In genomic region chr4:3787489-3788365, GRCh38 we compare ENCODE assay signal across 17 cellular contexts. TPM values are rescaled to one million over a fixed set of nuclear protein-coding genes. Genes with fewer than 3 reads are reported as not detected.
DNase-seq lines count a peak whose midpoint lies in the region; ATAC-seq, FAIRE-seq and TF ChIP-seq lines count a peak whose summit lies in the region.
"Had no signal": no experiment of that assay in that cellular context is flagged by ENCODE, and none has a peak within 500 bp of the region (broad histone marks: within the 10 kb centered on the region; RNA-seq: fewer than 3 reads in every experiment).

No MANE protein-coding gene starts in this region.

- H3K27me3 Mint-ChIP-seq in stimulated activated memory B cell treated with anti-CD40 and anti-IgM and Interleukin-4, amounts not matched to agents 10 μg/mL and 1 μg/mL and 100 μg/mL, for 72 hours, result peaks cover 78% of the 10 kb centered on the region

- peak overlapping the region; percentile 59; the same call in 1 of the 2 replicates for H3K27ac ChIP-seq in VCaP
- H3K27ac ChIP-seq: A549, HL-60 had no signal

- no peaks in the 10 kb centered on the region for H3K4me1 Mint-ChIP-seq in stimulated activated memory B cell treated with anti-CD40 and anti-IgM and Interleukin-4, amounts not matched to agents 10 μg/mL and 1 μg/mL and 100 μg/mL, for 72 hours
- H3K4me1 Mint-ChIP-seq: CD14-positive monocyte had no signal

- TF ChIP-seq CTCF in VCaP (conservative IDR thresholded peaks at IDR 0.05), result no peak

- no peak overlapping the region for H3K4me3 Mint-ChIP-seq in stimulated activated memory B cell treated with anti-CD40 and anti-IgM and Interleukin-4, amounts not matched to agents 10 μg/mL and 1 μg/mL and 100 μg/mL, for 72 hours
- H3K4me3 Mint-ChIP-seq: CD14-positive monocyte; CD8-positive, alpha-beta T cell; GM23338 had no signal

- no peak for TF ChIP-seq POLR2A in GM12892 (IDR thresholded peaks at IDR 0.05; ENCODE audit: low read depth, low read length)

- peak; percentile 18 for DNase-seq in COLO829 (ENCODE audit: low spot score)
- no peak for DNase-seq in GM12892 (ENCODE audit: insufficient read length)
- no peak for DNase-seq in midbrain (lab: John Stamatoyannopoulos, UW)
- DNase-seq: Caco-2; CD8-positive, alpha-beta T cell; DMS79; HCEC 1CT; Karpas-422 had no signal

- H3K9me3 Mint-ChIP-seq in stimulated activated memory B cell treated with anti-CD40 and anti-IgM and Interleukin-4, amounts not matched to agents 10 μg/mL and 1 μg/mL and 100 μg/mL, for 72 hours, result no peaks in the 10 kb centered on the region
- H3K9me3 Mint-ChIP-seq: CD8-positive, alpha-beta T cell; GM23338 had no signal

- peak; percentile 11 for ATAC-seq in stimulated activated memory B cell treated with anti-CD40 and anti-IgM and Interleukin-4, amounts not matched to agents 10 μg/mL and 1 μg/mL and 100 μg/mL, for 72 hours
- no peak for ATAC-seq in HG02588 (IDR thresholded peaks at IDR 0.05; ENCODE audit: unreplicated experiment)
- ATAC-seq: A549; CD8-positive, alpha-beta T cell; GM23338; K562 had no signal

- H3K27ac Mint-ChIP-seq in stimulated activated memory B cell treated with anti-CD40 and anti-IgM and Interleukin-4, amounts not matched to agents 10 μg/mL and 1 μg/mL and 100 μg/mL, for 72 hours, result no peak overlapping the region
- H3K27ac Mint-ChIP-seq: CD14-positive monocyte; CD8-positive, alpha-beta T cell; GM23338 had no signal

- no peaks in the 10 kb centered on the region for H3K36me3 Mint-ChIP-seq in stimulated activated memory B cell treated with anti-CD40 and anti-IgM and Interleukin-4, amounts not matched to agents 10 μg/mL and 1 μg/mL and 100 μg/mL, for 72 hours
- H3K36me3 Mint-ChIP-seq: CD14-positive monocyte; CD8-positive, alpha-beta T cell had no signal

- peak; percentile 100 for FAIRE-seq in GM12892 (lab: Jason Lieb, UNC)
- FAIRE-seq: A549, K562 had no signal

RNA-seq across cellular contexts. Expression of gene ADRA2C, which starts 21.5 kb away (rescaled TPM):
- polyA plus RNA-seq in GM12892 (2012; ENCODE audit: missing spikeins), result not detected
- polyA plus RNA-seq: AG04450, CD14-positive monocyte had no signal
